In genomic region chr13:110366733-110367132, GRCh38 we compare ENCODE assay signal across 18 cellular contexts. TPM values are rescaled to one million over a fixed set of nuclear protein-coding genes. Genes with fewer than 3 reads are reported as not detected.
"Had no signal": no experiment of that assay in that cellular context is flagged by ENCODE, and none has a peak within 500 bp of the region (broad histone marks: within the 10 kb centered on the region; RNA-seq: fewer than 3 reads in every experiment).

No MANE protein-coding gene starts in this region.

- H3K4me3 ChIP-seq: body of pancreas, hepatocyte, lower lobe of right lung, skin epidermis, suprapubic skin had no signal

- H3K4me1 Mint-ChIP-seq: activated CD4-positive, alpha-beta memory T cell treated with anti-CD3 and anti-CD28 coated beads, Interleukin-2, amount 10 ng/mL, durations not matched to agents 7 days and 5 days; activated CD4-positive, alpha-beta T cell treated with anti-CD3 and anti-CD28 coated beads for 36 hours had no signal

- H3K4me3 Mint-ChIP-seq: activated CD4-positive, alpha-beta memory T cell treated with anti-CD3 and anti-CD28 coated beads, Interleukin-2, amount 10 ng/mL, durations not matched to agents 7 days and 5 days; activated CD4-positive, alpha-beta T cell treated with anti-CD3 and anti-CD28 coated beads for 36 hours; activated T-cell treated with anti-CD3 and anti-CD28 coated beads, Interleukin-2, amount 50 U/mL, for 24 hours; dendritic cell treated with granulocyte-macrophage colony-stimulating factor and Interleukin-4, amounts not matched to agents 40 ng/mL and 50 ng/mL, for 4 days; effector memory CD8-positive, alpha-beta T cell; naive B cell had no signal

- H3K36me3 ChIP-seq: lower lobe of right lung, suprapubic skin had no signal

- H3K27ac ChIP-seq: body of pancreas, lower lobe of right lung, suprapubic skin had no signal

- H3K9me3 Mint-ChIP-seq: activated CD4-positive, alpha-beta memory T cell treated with anti-CD3 and anti-CD28 coated beads, Interleukin-2, amount 10 ng/mL, durations not matched to agents 7 days and 5 days; activated T-cell treated with anti-CD3 and anti-CD28 coated beads, Interleukin-2, amount 50 U/mL, for 24 hours; dendritic cell treated with granulocyte-macrophage colony-stimulating factor and Interleukin-4, amounts not matched to agents 40 ng/mL and 50 ng/mL, for 4 days; effector memory CD8-positive, alpha-beta T cell; naive B cell had no signal

- H3K36me3 Mint-ChIP-seq: naive B cell had no signal

- H3K27ac Mint-ChIP-seq: activated CD4-positive, alpha-beta memory T cell treated with anti-CD3 and anti-CD28 coated beads, Interleukin-2, amount 10 ng/mL, durations not matched to agents 7 days and 5 days; activated CD4-positive, alpha-beta T cell treated with anti-CD3 and anti-CD28 coated beads for 36 hours; activated T-cell treated with anti-CD3 and anti-CD28 coated beads, Interleukin-2, amount 50 U/mL, for 24 hours; dendritic cell treated with granulocyte-macrophage colony-stimulating factor and Interleukin-4, amounts not matched to agents 40 ng/mL and 50 ng/mL, for 4 days; effector memory CD8-positive, alpha-beta T cell; naive B cell had no signal

- DNase-seq: activated CD4-positive, alpha-beta memory T cell treated with anti-CD3 and anti-CD28 coated beads, Interleukin-2, amount 10 ng/mL, durations not matched to agents 7 days and 5 days; activated CD4-positive, alpha-beta T cell treated with anti-CD3 and anti-CD28 coated beads for 36 hours; activated naive CD4-positive, alpha-beta T cell treated with anti-CD3 and anti-CD28 coated beads, Interleukin-2, amount 50 U/mL, for 16 hours; activated T-cell treated with anti-CD3 and anti-CD28 coated beads, Interleukin-2, amount 50 U/mL, for 24 hours; body of pancreas; effector memory CD8-positive, alpha-beta T cell; lower lobe of right lung; naive B cell; SHP77 treated with DMSO at 0.1 percent for 48 hours; stimulated activated CD4-positive, alpha-beta T cell treated with anti-CD3 and anti-CD28 coated beads, Interleukin-4, amount 100 ng/mL, for 4 hours; stimulated activated CD8-positive, alpha-beta memory T cell treated with anti-CD3 and anti-CD28 coated beads, Interleukin-4, amount 100 ng/mL, for 48 hours; stimulated activated naive CD4-positive, alpha-beta T cell treated with Interleukin-2 at 50 U/mL for 16 hours; T-helper 1 cell; T1000 had no signal

- H3K27me3 ChIP-seq: body of pancreas, hepatocyte had no signal

- H3K9me3 ChIP-seq: body of pancreas, lower lobe of right lung, suprapubic skin had no signal

- H3K4me1 ChIP-seq: body of pancreas had no signal

RNA-seq across cellular contexts. Expression of gene COL4A2, which starts 59.6 kb away (rescaled TPM):
- total RNA-seq: activated CD4-positive, alpha-beta memory T cell treated with anti-CD3 and anti-CD28 coated beads, Interleukin-2, amount 10 ng/mL, durations not matched to agents 7 days and 5 days; activated CD4-positive, alpha-beta T cell treated with anti-CD3 and anti-CD28 coated beads for 36 hours had no signal

RNA-seq across cellular contexts. Expression of gene COL4A1, which starts 59.8 kb away (rescaled TPM):
- total RNA-seq: activated CD4-positive, alpha-beta memory T cell treated with anti-CD3 and anti-CD28 coated beads, Interleukin-2, amount 10 ng/mL, durations not matched to agents 7 days and 5 days had no signal
